In the genomic region with DNA sequence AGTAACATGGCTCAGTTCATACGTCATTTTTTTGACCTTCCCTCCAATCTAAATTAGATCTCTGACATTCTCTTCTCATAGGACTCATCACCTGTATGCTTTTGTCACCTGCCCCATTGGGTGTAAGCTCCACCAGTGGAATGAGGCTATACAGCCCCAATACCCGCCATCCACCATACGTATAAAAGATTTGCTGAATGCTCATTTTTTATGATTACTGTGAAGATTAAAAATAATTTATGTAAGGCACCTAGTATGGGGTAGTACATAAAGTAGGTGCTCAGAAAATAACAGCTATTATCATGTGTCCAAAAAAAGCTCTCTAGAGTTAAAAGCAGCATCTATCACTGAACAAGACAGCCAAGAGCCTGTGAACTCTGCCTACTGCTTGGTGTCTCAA, we compare ENCODE assay signal across 18 cellular contexts. TPM values are rescaled to one million over a fixed set of nuclear protein-coding genes. Genes with fewer than 3 reads are reported as not detected.
DNase-seq lines count a peak whose midpoint lies in the region; ATAC-seq lines count a peak whose summit lies in the region.
"Had no signal": no experiment of that assay in that cellular context is flagged by ENCODE, and none has a peak within 500 bp of the region (broad histone marks: within the 10 kb centered on the region; RNA-seq: fewer than 3 reads in every experiment).

No MANE protein-coding gene starts in this region.

- H3K9me3 Mint-ChIP-seq in activated T-cell treated with anti-CD3 and anti-CD28 coated beads, Interleukin-2, amount 50 U/mL, for 72 hours, result no peaks in the 10 kb centered on the region
- H3K9me3 Mint-ChIP-seq in activated T-helper 1 cell treated with anti-CD3 and anti-CD28 coated beads, Interleukin-12 subunit alpha, Interleukin-12 subunit beta, Interleukin-2, Interleukin-4 antibody, amounts not matched to agents 30 ng/mL and 10 ng/mL and 1 ng/mL, durations not matched to agents 14 hours and 24 hours and 36 hours, result no peaks in the 10 kb centered on the region
- no peaks in the 10 kb centered on the region for H3K9me3 Mint-ChIP-seq in dendritic cell treated with granulocyte-macrophage colony-stimulating factor and Interleukin-4, amounts not matched to agents 40 ng/mL and 50 ng/mL, for 4 days
- H3K9me3 Mint-ChIP-seq: CD4-positive, alpha-beta T cell; CD8-positive, alpha-beta T cell had no signal

- H3K27me3 Mint-ChIP-seq in activated T-cell treated with anti-CD3 and anti-CD28 coated beads, Interleukin-2, amount 50 U/mL, for 72 hours (ENCODE audit: low read depth), result no peaks in the 10 kb centered on the region
- no peaks in the 10 kb centered on the region for H3K27me3 Mint-ChIP-seq in activated T-helper 1 cell treated with anti-CD3 and anti-CD28 coated beads, Interleukin-12 subunit alpha, Interleukin-12 subunit beta, Interleukin-2, Interleukin-4 antibody, amounts not matched to agents 30 ng/mL and 10 ng/mL and 1 ng/mL, durations not matched to agents 14 hours and 24 hours and 36 hours (ENCODE audit: insufficient read depth)
- H3K27me3 Mint-ChIP-seq in dendritic cell treated with granulocyte-macrophage colony-stimulating factor and Interleukin-4, amounts not matched to agents 40 ng/mL and 50 ng/mL, for 4 days, result no peaks in the 10 kb centered on the region
- H3K27me3 Mint-ChIP-seq: CD4-positive, alpha-beta T cell had no signal

- intact Hi-C loops in activated T-helper 1 cell treated with anti-CD3 and anti-CD28 coated beads, Interleukin-12 subunit alpha, Interleukin-12 subunit beta, Interleukin-2, Interleukin-4 antibody, amounts not matched to agents 30 ng/mL and 10 ng/mL and 1 ng/mL, durations not matched to agents 14 hours and 24 hours and 36 hours (cut with micrococcal nuclease), result no loop called here
- intact Hi-C loops in dendritic cell treated with granulocyte-macrophage colony-stimulating factor and Interleukin-4, amounts not matched to agents 40 ng/mL and 50 ng/mL, for 4 days (cut with micrococcal nuclease), result no loop called here

- H3K4me1 Mint-ChIP-seq in activated T-cell treated with anti-CD3 and anti-CD28 coated beads, Interleukin-2, amount 50 U/mL, for 72 hours (ENCODE audit: low read depth), result peaks cover 42% of the 10 kb centered on the region
- peaks cover 39% of the 10 kb centered on the region for H3K4me1 Mint-ChIP-seq in activated T-helper 1 cell treated with anti-CD3 and anti-CD28 coated beads, Interleukin-12 subunit alpha, Interleukin-12 subunit beta, Interleukin-2, Interleukin-4 antibody, amounts not matched to agents 30 ng/mL and 10 ng/mL and 1 ng/mL, durations not matched to agents 14 hours and 24 hours and 36 hours (ENCODE audit: low read depth)
- H3K4me1 Mint-ChIP-seq in dendritic cell treated with granulocyte-macrophage colony-stimulating factor and Interleukin-4, amounts not matched to agents 40 ng/mL and 50 ng/mL, for 4 days (ENCODE audit: low read depth), result peaks cover 51% of the 10 kb centered on the region

- no peak for ATAC-seq in activated T-cell treated with anti-CD3 and anti-CD28 coated beads, Interleukin-2, amount 50 U/mL, for 72 hours (replicated peaks in 1 of 2)
- ATAC-seq: A549; CD8-positive, alpha-beta T cell had no signal

- H3K27ac Mint-ChIP-seq in activated T-cell treated with anti-CD3 and anti-CD28 coated beads, Interleukin-2, amount 50 U/mL, for 72 hours, result peak overlapping the region; percentile 21
- H3K27ac Mint-ChIP-seq in activated T-helper 1 cell treated with anti-CD3 and anti-CD28 coated beads, Interleukin-12 subunit alpha, Interleukin-12 subunit beta, Interleukin-2, Interleukin-4 antibody, amounts not matched to agents 30 ng/mL and 10 ng/mL and 1 ng/mL, durations not matched to agents 14 hours and 24 hours and 36 hours, result peak overlapping the region; percentile 6
- peak overlapping the region; percentile 9 for H3K27ac Mint-ChIP-seq in dendritic cell treated with granulocyte-macrophage colony-stimulating factor and Interleukin-4, amounts not matched to agents 40 ng/mL and 50 ng/mL, for 4 days
- H3K27ac Mint-ChIP-seq: B cell; CD4-positive, alpha-beta T cell; CD8-positive, alpha-beta T cell had no signal

- peaks cover 23 to 52% of the 10 kb centered on the region in 2 donors for H3K36me3 Mint-ChIP-seq in activated T-cell treated with anti-CD3 and anti-CD28 coated beads, Interleukin-2, amount 50 U/mL, for 72 hours (ENCODE audit: insufficient read depth in 2 of 2)
- H3K36me3 Mint-ChIP-seq in activated T-helper 1 cell treated with anti-CD3 and anti-CD28 coated beads, Interleukin-12 subunit alpha, Interleukin-12 subunit beta, Interleukin-2, Interleukin-4 antibody, amounts not matched to agents 30 ng/mL and 10 ng/mL and 1 ng/mL, durations not matched to agents 14 hours and 24 hours and 36 hours (ENCODE audit: low read depth), result peaks cover 62% of the 10 kb centered on the region
- peaks cover 65% of the 10 kb centered on the region for H3K36me3 Mint-ChIP-seq in dendritic cell treated with granulocyte-macrophage colony-stimulating factor and Interleukin-4, amounts not matched to agents 40 ng/mL and 50 ng/mL, for 4 days (ENCODE audit: low read depth)

- no peak overlapping the region for H3K4me3 Mint-ChIP-seq in activated T-cell treated with anti-CD3 and anti-CD28 coated beads, Interleukin-2, amount 50 U/mL, for 72 hours
- H3K4me3 Mint-ChIP-seq in activated T-helper 1 cell treated with anti-CD3 and anti-CD28 coated beads, Interleukin-12 subunit alpha, Interleukin-12 subunit beta, Interleukin-2, Interleukin-4 antibody, amounts not matched to agents 30 ng/mL and 10 ng/mL and 1 ng/mL, durations not matched to agents 14 hours and 24 hours and 36 hours, result no peak overlapping the region
- no peak overlapping the region for H3K4me3 Mint-ChIP-seq in dendritic cell treated with granulocyte-macrophage colony-stimulating factor and Interleukin-4, amounts not matched to agents 40 ng/mL and 50 ng/mL, for 4 days
- H3K4me3 Mint-ChIP-seq: B cell; CD4-positive, alpha-beta T cell; CD8-positive, alpha-beta T cell had no signal

- no peak for DNase-seq in activated T-cell treated with anti-CD3 and anti-CD28 coated beads, Interleukin-2, amount 50 U/mL, for 72 hours
- DNase-seq in activated T-cell treated with anti-CD3 and anti-CD28 coated beads, Interleukin-2, amount 50 U/mL, for 48 hours, result no peak
- DNase-seq in activated T-helper 1 cell treated with anti-CD3 and anti-CD28 coated beads, Interleukin-12 subunit alpha, Interleukin-12 subunit beta, Interleukin-2, Interleukin-4 antibody, amounts not matched to agents 30 ng/mL and 10 ng/mL and 1 ng/mL, durations not matched to agents 14 hours and 24 hours and 36 hours (ENCODE audit: low spot score), result no peak
- DNase-seq in COLO668 (lab: John Stamatoyannopoulos, UW; ENCODE audit: unreplicated experiment) (no peak), OCI-M1 (lab: John Stamatoyannopoulos, UW) (no peak)
- DNase-seq: AML-193; CD4-positive, alpha-beta T cell; CD8-positive, alpha-beta T cell; COR-L47; DMS 273 treated with DMSO at 0.1 percent for 48 hours; DMS153; DMS53; DMS79 treated with DMSO at 0.1 percent for 48 hours; GF-D8 had no signal

RNA-seq across cellular contexts. Expression of a gene that starts 24.1 kb away (rescaled TPM):
- total RNA-seq in activated T-cell treated with anti-CD3 and anti-CD28 coated beads, Interleukin-2, amount 50 U/mL, for 72 hours, result 10 to 100 TPM; 18.2 to 19.2 TPM
- total RNA-seq in activated T-helper 1 cell treated with anti-CD3 and anti-CD28 coated beads, Interleukin-12 subunit alpha, Interleukin-12 subunit beta, Interleukin-2, Interleukin-4 antibody, amounts not matched to agents 30 ng/mL and 10 ng/mL and 1 ng/mL, durations not matched to agents 14 hours and 24 hours and 36 hours, result 30.4 and 32.9 TPM in 2 replicates

RNA-seq across cellular contexts. Expression of a gene that starts 36.7 kb away (rescaled TPM):
- total RNA-seq in activated T-cell treated with anti-CD3 and anti-CD28 coated beads, Interleukin-2, amount 50 U/mL, for 72 hours, result 1 to 10 TPM; 1.2 to 3.2 TPM
- 0.42 TPM in 1 of 2 replicates, not detected in the other for total RNA-seq in activated T-helper 1 cell treated with anti-CD3 and anti-CD28 coated beads, Interleukin-12 subunit alpha, Interleukin-12 subunit beta, Interleukin-2, Interleukin-4 antibody, amounts not matched to agents 30 ng/mL and 10 ng/mL and 1 ng/mL, durations not matched to agents 14 hours and 24 hours and 36 hours

RNA-seq across cellular contexts. Expression of a gene that starts 52.4 kb away (rescaled TPM):
- total RNA-seq in activated T-cell treated with anti-CD3 and anti-CD28 coated beads, Interleukin-2, amount 50 U/mL, for 72 hours, result 1 to 10 TPM; 3.6 to 4.2 TPM
- total RNA-seq in activated T-helper 1 cell treated with anti-CD3 and anti-CD28 coated beads, Interleukin-12 subunit alpha, Interleukin-12 subunit beta, Interleukin-2, Interleukin-4 antibody, amounts not matched to agents 30 ng/mL and 10 ng/mL and 1 ng/mL, durations not matched to agents 14 hours and 24 hours and 36 hours, result 2.0 TPM in 2 replicates
- total RNA-seq: A172 had no signal

RNA-seq across cellular contexts. Expression of a gene that starts 57.0 kb away (rescaled TPM):
- under 1 TPM in 1 of 2 donors, not detected in 1; 0.14 TPM for total RNA-seq in activated T-cell treated with anti-CD3 and anti-CD28 coated beads, Interleukin-2, amount 50 U/mL, for 72 hours
- total RNA-seq in activated T-helper 1 cell treated with anti-CD3 and anti-CD28 coated beads, Interleukin-12 subunit alpha, Interleukin-12 subunit beta, Interleukin-2, Interleukin-4 antibody, amounts not matched to agents 30 ng/mL and 10 ng/mL and 1 ng/mL, durations not matched to agents 14 hours and 24 hours and 36 hours, result 0.08 TPM in 1 of 2 replicates, not detected in the other
